10 cellular contexts compared by ENCODE assay signal in the genomic region with DNA sequence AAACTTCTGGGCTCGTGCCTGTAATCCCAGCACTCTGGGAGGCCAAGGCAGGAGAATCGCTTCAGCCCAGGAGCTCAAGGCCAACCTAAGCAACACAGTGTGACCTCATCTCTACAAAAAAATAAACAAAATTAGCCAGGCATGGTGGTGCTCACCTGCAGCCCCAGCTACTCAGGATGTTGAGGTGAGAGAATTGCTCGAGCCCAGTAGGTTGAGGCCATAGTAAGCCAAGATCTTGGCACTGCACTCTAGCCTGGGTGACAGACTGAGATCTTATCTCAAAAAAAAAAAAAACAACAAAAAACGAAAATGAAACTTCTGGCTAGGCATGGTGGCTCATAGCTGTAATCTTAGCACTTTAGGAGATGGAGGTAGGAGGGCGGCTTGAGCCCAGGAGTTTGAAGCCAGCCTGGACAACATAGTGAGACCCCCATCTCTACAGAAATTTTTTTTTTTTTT. TPM values are rescaled to one million over a fixed set of nuclear protein-coding genes. Genes with fewer than 3 reads are reported as not detected.
DNase-seq lines count a peak whose midpoint lies in the region; ATAC-seq lines count a peak whose summit lies in the region.
"Had no signal": no experiment of that assay in that cellular context is flagged by ENCODE, and none has a peak within 500 bp of the region (broad histone marks: within the 10 kb centered on the region; RNA-seq: fewer than 3 reads in every experiment).

No MANE protein-coding gene starts in this region.

- peaks cover 9 to 48% (median 24%) of the 10 kb centered on the region in 4 donors for H3K4me1 Mint-ChIP-seq in naive thymus-derived CD8-positive, alpha-beta T cell

- peaks cover 8 to 24% (median 8%) of the 10 kb centered on the region in 3 donors for H3K36me3 Mint-ChIP-seq in naive thymus-derived CD8-positive, alpha-beta T cell

- ATAC-seq in GM18870 (IDR thresholded peaks at IDR 0.05; ENCODE audit: unreplicated experiment) (peak; percentile 75), Right ventricle myocardium inferior (no peak), HG03280 (IDR thresholded peaks at IDR 0.05; ENCODE audit: unreplicated experiment) (no peak)
- ATAC-seq in naive thymus-derived CD8-positive, alpha-beta T cell: peak; percentile 96 to 100

- in situ Hi-C loops in KBM-7 (cut with MboI; ENCODE audit: low pct_unique_long_range_greater_than_20kb, low sequenced_read_pairs): no loop called here

- POLR2A ChIA-PET in naive thymus-derived CD8-positive, alpha-beta T cell (lab: Charles Lee): interaction anchor here (0.9 to 1.4 kb wide), 3 partner anchors 54 to 187 kb away, joined by 5 read pairs; a partner anchor contains a TSS

- H3K9me3 Mint-ChIP-seq in naive thymus-derived CD8-positive, alpha-beta T cell: peaks cover 0 to 2% (median 0%) of the 10 kb centered on the region in 9 donors
- H3K9me3 Mint-ChIP-seq: naive B cell had no signal

- intact Hi-C loops in Right ventricle myocardium inferior (cut with DNase I): no loop called here

- peak overlapping the region; percentile 8 to 78 (median 48) for H3K4me3 Mint-ChIP-seq in naive thymus-derived CD8-positive, alpha-beta T cell
- H3K4me3 Mint-ChIP-seq: naive B cell had no signal

- DNase-seq in KBM-7: peak; percentile 43
- peak; percentile 27 to 37 for DNase-seq in activated T-cell treated with anti-CD3 and anti-CD28 coated beads, Interleukin-2, amount 50 U/mL, for 48 hours
- DNase-seq in naive thymus-derived CD8-positive, alpha-beta T cell: peak in 9 of 10 donors; percentile 17 to 75 (median 48)
- DNase-seq in HK-2 (ENCODE audit: unreplicated experiment): no peak
- no peak for DNase-seq in Right ventricle myocardium inferior (ENCODE audit: missing footprints)
- no peak for DNase-seq in NCI-H1694 treated with DMSO at 0.1 percent for 48 hours (lab: John Stamatoyannopoulos, UW)
- DNase-seq: naive B cell, NCI-H187 treated with DMSO at 0.1 percent for 48 hours had no signal

- H3K27me3 Mint-ChIP-seq in naive thymus-derived CD8-positive, alpha-beta T cell: no peaks in the 10 kb centered on the region
- H3K27me3 Mint-ChIP-seq: naive B cell had no signal

- peak overlapping the region; percentile 64 to 92 (median 86) for H3K27ac Mint-ChIP-seq in naive thymus-derived CD8-positive, alpha-beta T cell
- H3K27ac Mint-ChIP-seq: naive B cell had no signal

RNA-seq across cellular contexts. Expression of a gene that starts 53.7 kb away (rescaled TPM):
- 10 to 100 TPM; 30.4 to 34.2 TPM for total RNA-seq in naive thymus-derived CD8-positive, alpha-beta T cell
- 10 to 100 TPM in 2 of 3 donors, 1 to 10 TPM in 1; 8.9 to 13.4 (median 10.1) TPM for polyA plus RNA-seq in naive thymus-derived CD8-positive, alpha-beta T cell
- 30.9 TPM for total RNA-seq in Right ventricle myocardium inferior

Comparison
In these comparisons a context has a peak if more than half of its experiments do, and no peak if none do; other contexts are left out.
1. ATAC-seq: peak in GM18870 (single experiment) and naive thymus-derived CD8-positive, alpha-beta T cell (2 of 2); none in Right ventricle myocardium inferior (single experiment) and HG03280 (single experiment).
2. DNase-seq: peak in KBM-7 (single experiment), activated T-cell treated with anti-CD3 and anti-CD28 coated beads, Interleukin-2, amount 50 U/mL, for 48 hours (2 of 2) and naive thymus-derived CD8-positive, alpha-beta T cell (9 of 10); none in HK-2 (single experiment), Right ventricle myocardium inferior (single experiment) and NCI-H1694 treated with DMSO at 0.1 percent for 48 hours (single experiment).